Comparison of ENCODE assay signal across 11 cellular contexts in the genomic region with DNA sequence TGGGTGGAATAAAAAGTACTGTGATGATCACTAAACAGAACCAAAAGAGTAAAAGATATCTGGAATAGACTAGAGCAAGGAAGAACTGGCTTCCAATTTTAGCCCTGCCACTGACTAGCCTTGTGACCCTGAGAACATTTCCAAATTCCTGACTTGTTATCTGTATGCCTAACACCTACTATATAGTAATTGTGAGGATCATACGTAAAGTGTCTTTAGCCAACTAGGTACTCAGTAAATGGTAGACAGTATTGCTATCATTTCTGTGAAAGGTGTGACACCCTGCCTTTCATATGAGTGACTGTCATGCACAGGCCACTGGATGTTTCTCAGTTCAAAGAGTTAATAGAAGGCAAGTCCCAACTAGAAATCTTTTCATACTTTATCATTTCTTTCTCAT. TPM values are rescaled to one million over a fixed set of nuclear protein-coding genes. Genes with fewer than 3 reads are reported as not detected.
DNase-seq lines count a peak whose midpoint lies in the region; ATAC-seq and TF ChIP-seq lines count a peak whose summit lies in the region.
"Had no signal": no experiment of that assay in that cellular context is flagged by ENCODE, and none has a peak within 500 bp of the region (broad histone marks: within the 10 kb centered on the region; RNA-seq: fewer than 3 reads in every experiment).

No MANE protein-coding gene starts in this region.

- POLR2A ChIA-PET in CD4-positive, alpha-beta T cell (lab: Charles Lee), result interaction anchor here (0.7 to 5.7 kb wide), 20 partner anchors 8 to 87 kb away, joined by 3 to 110 read pairs (median 8); partner anchors contain the start of gene CYTIP

- CTCF ChIA-PET in CD4-positive, alpha-beta T cell (lab: Charles Lee), result interaction anchor here (0.8 to 3.7 kb wide), 7 partner anchors 10 to 86 kb away, joined by 3 to 17 read pairs (median 3); no protein-coding TSS in a partner anchor

- H3K27ac Mint-ChIP-seq in CD4-positive, alpha-beta T cell, result peak overlapping the region; percentile 86
- peak overlapping the region; percentile 100 for H3K27ac Mint-ChIP-seq in activated naive CD8-positive, alpha-beta T cell
- no peak overlapping the region for H3K27ac Mint-ChIP-seq in glutamatergic neuron (ENCODE audit: unreplicated experiment)

- H3K4me1 Mint-ChIP-seq in CD4-positive, alpha-beta T cell (ENCODE audit: low read depth), result peaks cover 93% of the 10 kb centered on the region
- H3K4me1 Mint-ChIP-seq in activated naive CD8-positive, alpha-beta T cell (ENCODE audit: low read depth), result peaks cover 91% of the 10 kb centered on the region
- no peaks in the 10 kb centered on the region for H3K4me1 Mint-ChIP-seq in glutamatergic neuron (ENCODE audit: low read depth, unreplicated experiment)

- no peak for TF ChIP-seq CTCF in CD4-positive, alpha-beta T cell (IDR thresholded peaks at IDR 0.05)
- TF ChIP-seq CTCF in glutamatergic neuron (IDR thresholded peaks at IDR 0.05; ENCODE audit: partially characterized antibody, unreplicated experiment), result no peak

- no peaks in the 10 kb centered on the region for H3K9me3 ChIP-seq in CD4-positive, alpha-beta T cell (ENCODE audit: control insufficient read depth, low read length)

- intact Hi-C loops in CD4-positive, alpha-beta T cell (cut with DNase I, micrococcal nuclease), result loop anchor here in 1 of 2 experiments (5.0 to 10.0 kb wide), 2 partner anchors 87 to 1089 kb away; partner anchors contain the start of gene ERMN

- H3K4me3 Mint-ChIP-seq in CD4-positive, alpha-beta T cell, result peak overlapping the region; percentile 54
- peak overlapping the region; percentile 86 for H3K4me3 Mint-ChIP-seq in activated naive CD8-positive, alpha-beta T cell
- H3K4me3 Mint-ChIP-seq in glutamatergic neuron (ENCODE audit: unreplicated experiment), result no peak overlapping the region

- H3K36me3 Mint-ChIP-seq in CD4-positive, alpha-beta T cell (ENCODE audit: low read depth), result peaks cover 94% of the 10 kb centered on the region
- peaks cover 51% of the 10 kb centered on the region for H3K36me3 Mint-ChIP-seq in activated naive CD8-positive, alpha-beta T cell
- H3K36me3 Mint-ChIP-seq in glutamatergic neuron (ENCODE audit: unreplicated experiment), result no peaks in the 10 kb centered on the region

- no peaks in the 10 kb centered on the region for H3K27me3 ChIP-seq in CD4-positive, alpha-beta T cell (ENCODE audit: control insufficient read depth, insufficient read depth, low read length)

- no peak for ATAC-seq in CD4-positive, alpha-beta T cell (ENCODE audit: poor library complexity)
- ATAC-seq in GM19328 (IDR thresholded peaks at IDR 0.05; ENCODE audit: unreplicated experiment) (peak; percentile 7), HG02981 (IDR thresholded peaks at IDR 0.05; ENCODE audit: unreplicated experiment) (peak; percentile 22)

- H3K9me3 Mint-ChIP-seq in CD4-positive, alpha-beta T cell, result peaks cover 16% of the 10 kb centered on the region
- H3K9me3 Mint-ChIP-seq in activated naive CD8-positive, alpha-beta T cell (ENCODE audit: low read depth), result no peaks in the 10 kb centered on the region
- no peaks in the 10 kb centered on the region for H3K9me3 Mint-ChIP-seq in glutamatergic neuron (ENCODE audit: unreplicated experiment)

- H3K27me3 Mint-ChIP-seq in CD4-positive, alpha-beta T cell, result no peaks in the 10 kb centered on the region
- H3K27me3 Mint-ChIP-seq in activated naive CD8-positive, alpha-beta T cell, result no peaks in the 10 kb centered on the region
- no peaks in the 10 kb centered on the region for H3K27me3 Mint-ChIP-seq in glutamatergic neuron (ENCODE audit: unreplicated experiment)

- DNase-seq in CD4-positive, alpha-beta T cell, result no peak
- DNase-seq in kidney glomerular epithelial cell (lab: John Stamatoyannopoulos, UW) (no peak), ureter (ENCODE audit: low spot score) (no peak), glutamatergic neuron (no peak), SKM-1 (lab: John Stamatoyannopoulos, UW; ENCODE audit: unreplicated experiment) (no peak)
- DNase-seq: activated CD8-positive, alpha-beta memory T cell treated with anti-CD3 and anti-CD28 coated beads for 24 hours; mesenchymal stem cell; NCI-H524 had no signal

- H3K27ac ChIP-seq in CD4-positive, alpha-beta T cell (ENCODE audit: low read depth, low read length), result peak overlapping the region; percentile 79

RNA-seq across cellular contexts. Expression of gene CYTIP, which starts 29.8 kb away (rescaled TPM):
- total RNA-seq in CD4-positive, alpha-beta T cell, result 100 to 1,000 TPM; 474 to 490 TPM
- total RNA-seq in ureter (15.8 TPM), glutamatergic neuron (ENCODE audit: unreplicated experiment) (not detected)

Comparison
In these comparisons a context has a peak if more than half of its experiments do, and no peak if none do; other contexts are left out.
1. RNA of gene CYTIP, which starts 29.8 kb away (total RNA-seq): 474 to 490 TPM in CD4-positive, alpha-beta T cell; 15.8 TPM in ureter (single experiment) and not detected in glutamatergic neuron (single experiment); every median in the first group is over 10 times any median in the second.